In the genomic region with DNA sequence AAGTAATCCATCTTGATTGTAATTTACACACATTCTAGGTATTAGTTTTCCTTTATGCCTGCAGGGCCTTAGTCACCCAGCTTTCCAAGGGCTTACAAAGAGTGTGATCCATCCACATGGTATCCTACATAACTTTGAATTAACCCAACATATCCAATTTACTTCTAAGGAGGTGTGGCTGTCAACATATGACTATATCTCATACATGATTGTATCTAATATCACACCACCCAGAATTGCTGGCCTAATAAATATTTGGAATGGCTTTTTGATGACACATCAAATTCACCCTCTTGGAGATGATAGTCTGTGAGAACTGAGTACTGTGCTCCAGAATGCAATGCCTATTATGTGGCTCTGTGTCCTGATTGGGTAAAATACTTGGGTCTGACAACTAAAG, we compare ENCODE assay signal across 1 cellular context.
A peak's percentile ranks its signal among the peaks of the same experiment; 100 is the strongest.
TF ChIP-seq lines count a peak whose summit lies in the region.

No MANE protein-coding gene starts in this region.

TF ChIP-seq in K562, 482 proteins besides CTCF, POLR2A, EP300 and RAD21 (continued from another document):
- TF ChIP-seq, protein P1, sequence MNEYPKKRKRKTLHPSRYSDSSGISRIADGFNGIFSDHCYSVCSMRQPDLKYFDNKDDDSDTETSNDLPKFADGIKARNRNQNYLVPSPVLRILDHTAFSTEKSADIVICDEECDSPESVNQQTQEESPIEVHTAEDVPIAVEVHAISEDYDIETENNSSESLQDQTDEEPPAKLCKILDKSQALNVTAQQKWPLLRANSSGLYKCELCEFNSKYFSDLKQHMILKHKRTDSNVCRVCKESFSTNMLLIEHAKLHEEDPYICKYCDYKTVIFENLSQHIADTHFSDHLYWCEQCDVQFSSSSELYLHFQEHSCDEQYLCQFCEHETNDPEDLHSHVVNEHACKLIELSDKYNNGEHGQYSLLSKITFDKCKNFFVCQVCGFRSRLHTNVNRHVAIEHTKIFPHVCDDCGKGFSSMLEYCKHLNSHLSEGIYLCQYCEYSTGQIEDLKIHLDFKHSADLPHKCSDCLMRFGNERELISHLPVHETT (CRISPR knock-in tag; conservative IDR thresholded peaks at IDR 0.05 in 1 of 2, IDR thresholded peaks at IDR 0.05 in 1 of 2), result no peak
- no peak for TF ChIP-seq EZH2 (IDR thresholded peaks at IDR 0.05; ENCODE audit: borderline replicate concordance, low read depth, low read length)
- TF ChIP-seq, protein P2, sequence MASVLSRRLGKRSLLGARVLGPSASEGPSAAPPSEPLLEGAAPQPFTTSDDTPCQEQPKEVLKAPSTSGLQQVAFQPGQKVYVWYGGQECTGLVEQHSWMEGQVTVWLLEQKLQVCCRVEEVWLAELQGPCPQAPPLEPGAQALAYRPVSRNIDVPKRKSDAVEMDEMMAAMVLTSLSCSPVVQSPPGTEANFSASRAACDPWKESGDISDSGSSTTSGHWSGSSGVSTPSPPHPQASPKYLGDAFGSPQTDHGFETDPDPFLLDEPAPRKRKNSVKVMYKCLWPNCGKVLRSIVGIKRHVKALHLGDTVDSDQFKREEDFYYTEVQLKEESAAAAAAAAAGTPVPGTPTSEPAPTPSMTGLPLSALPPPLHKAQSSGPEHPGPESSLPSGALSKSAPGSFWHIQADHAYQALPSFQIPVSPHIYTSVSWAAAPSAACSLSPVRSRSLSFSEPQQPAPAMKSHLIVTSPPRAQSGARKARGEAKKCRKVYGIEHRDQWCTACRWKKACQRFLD (CRISPR knock-in tag; IDR thresholded peaks at IDR 0.05), result no peak
- TF ChIP-seq MAFF (IDR thresholded peaks at IDR 0.05; ENCODE audit: low read length), result peak; percentile 52
- TF ChIP-seq, protein P3, sequence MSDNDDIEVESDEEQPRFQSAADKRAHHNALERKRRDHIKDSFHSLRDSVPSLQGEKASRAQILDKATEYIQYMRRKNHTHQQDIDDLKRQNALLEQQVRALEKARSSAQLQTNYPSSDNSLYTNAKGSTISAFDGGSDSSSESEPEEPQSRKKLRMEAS (CRISPR knock-in tag; IDR thresholded peaks at IDR 0.05), result no peak
- no peak for TF ChIP-seq DDX20 (tag; IDR thresholded peaks at IDR 0.05; ENCODE audit: low read depth)
- peak; percentile 52 for TF ChIP-seq MAFK (IDR thresholded peaks at IDR 0.05; ENCODE audit: low read length)
- TF ChIP-seq C11orf30 (IDR thresholded peaks at IDR 0.05; ENCODE audit: low read depth), result peak; percentile 30; the same call in 1 of the 2 replicates
- peak; percentile 45 for TF ChIP-seq ZNF316 (IDR thresholded peaks at IDR 0.05)
- 0 out of 2 replicates have a peak, but pooled peaks have one; percentile 44 for TF ChIP-seq MAFG (tag; conservative IDR thresholded peaks at IDR 0.05)
- no peak for TF ChIP-seq RBM34 (IDR thresholded peaks at IDR 0.05; ENCODE audit: borderline replicate concordance, insufficient read depth, low read length)
